Comparison of ENCODE assay signal across 21 cellular contexts in genomic region chr20:40681684-40682083, GRCh38. TPM values are rescaled to one million over a fixed set of nuclear protein-coding genes. Genes with fewer than 3 reads are reported as not detected.
DNase-seq lines count a peak whose midpoint lies in the region; ATAC-seq, FAIRE-seq and TF ChIP-seq lines count a peak whose summit lies in the region.
"Had no signal": no experiment of that assay in that cellular context is flagged by ENCODE, and none has a peak within 500 bp of the region (broad histone marks: within the 10 kb centered on the region; RNA-seq: fewer than 3 reads in every experiment).

No MANE protein-coding gene starts in this region.

- H3K79me2 ChIP-seq in astrocyte (ENCODE audit: insufficient read depth, low read length): no peaks in the 10 kb centered on the region

- TF ChIP-seq CTCF in CD14-positive monocyte (IDR thresholded peaks at IDR 0.05): no peak
- TF ChIP-seq CTCF in astrocyte (IDR thresholded peaks at IDR 0.05; ENCODE audit: insufficient read depth, low read depth, low read length): no peak
- no peak for TF ChIP-seq CTCF in spleen (IDR thresholded peaks at IDR 0.05 in 8 of 11, conservative IDR thresholded peaks at IDR 0.05 in 3 of 11)

- H3K4me2 ChIP-seq in astrocyte (ENCODE audit: low read length): no peak overlapping the region

- no peak overlapping the region for H3K4me3 ChIP-seq in astrocyte (ENCODE audit: insufficient read depth, low read depth, low read length)
- peak overlapping the region in 1 of 8 donors; percentile 87 for H3K4me3 ChIP-seq in spleen

- H3K4me1 Mint-ChIP-seq in CD14-positive monocyte (peaks cover 71% of the 10 kb centered on the region), astrocyte (ENCODE audit: low read depth, unreplicated experiment) (peaks cover 2% of the 10 kb centered on the region)
- H3K4me1 Mint-ChIP-seq in activated CD4-positive, alpha-beta memory T cell treated with anti-CD3 and anti-CD28 coated beads, Interleukin-2, amount 10 ng/mL, durations not matched to agents 7 days and 5 days: peaks cover 6% of the 10 kb centered on the region

- WGBS in spleen, 5 donors: 69 to 78% (median 73%) methylated on average over 13 of the region's 13 CpGs

- H3K9me3 Mint-ChIP-seq in CD14-positive monocyte: peaks cover 0 to 43% (median 22%) of the 10 kb centered on the region in 7 donors
- H3K9me3 Mint-ChIP-seq in astrocyte (ENCODE audit: unreplicated experiment): no peaks in the 10 kb centered on the region
- H3K9me3 Mint-ChIP-seq in activated CD4-positive, alpha-beta memory T cell treated with anti-CD3 and anti-CD28 coated beads, Interleukin-2, amount 10 ng/mL, durations not matched to agents 7 days and 5 days: no peaks in the 10 kb centered on the region
- H3K9me3 Mint-ChIP-seq: CD4-positive, alpha-beta T cell had no signal

- intact Hi-C loops in CD14-positive monocyte (cut with micrococcal nuclease): loop anchor here in 1 of 2 donors (10.0 kb wide), 4 partner anchors 107 to 357 kb away; no protein-coding TSS in a partner anchor
- intact Hi-C loops in spleen (cut with DNase I; ENCODE audit: low total_unique reads): loop anchor here (10.0 kb wide), 1 partner anchor 417 kb away; no protein-coding TSS in a partner anchor

- no peak overlapping the region for H3K9ac ChIP-seq in astrocyte (ENCODE audit: low read length)

- peaks cover 14% of the 10 kb centered on the region for H4K20me1 ChIP-seq in astrocyte (ENCODE audit: insufficient read depth, low read length)

- H3K27me3 ChIP-seq in astrocyte (ENCODE audit: insufficient read depth, low read length) (peaks cover 81% of the 10 kb centered on the region), spleen (replicated peaks in 1 of 7) (peaks cover 0 to 73% (median 19%) of the 10 kb centered on the region in 7 donors)

- H3K36me3 ChIP-seq in astrocyte (ENCODE audit: insufficient read depth, low read length) (no peaks in the 10 kb centered on the region), spleen (peaks cover 0 to 29% (median 0%) of the 10 kb centered on the region in 6 donors)

- no peak for TF ChIP-seq POLR2A in spleen (IDR thresholded peaks at IDR 0.05)

- no peak for DNase-seq in CD14-positive monocyte (ENCODE audit: low spot score)
- no peak for DNase-seq in astrocyte (ENCODE audit: low read depth)
- peak; percentile 78 for DNase-seq in mesenteric fat pad (ENCODE audit: low spot score)
- no peak for DNase-seq in spleen
- no peak for DNase-seq in activated CD4-positive, alpha-beta memory T cell treated with anti-CD3 and anti-CD28 coated beads, Interleukin-2, amount 10 ng/mL, durations not matched to agents 7 days and 5 days
- DNase-seq in anterior cingulate cortex (lab: John Stamatoyannopoulos, UW): no peak
- DNase-seq: CD4-positive, alpha-beta T cell; GDM1; GOT3; IMR-90; NCI-H1417; NCI-H187; NCI-H226; NCI-H524; NCI-H82; SHP77 had no signal

- peak overlapping the region in 3 of 7 donors; percentile 0 to 82 (median 28) for H3K27ac Mint-ChIP-seq in CD14-positive monocyte
- H3K27ac Mint-ChIP-seq in astrocyte (ENCODE audit: unreplicated experiment): no peak overlapping the region
- no peak overlapping the region for H3K27ac Mint-ChIP-seq in activated CD4-positive, alpha-beta memory T cell treated with anti-CD3 and anti-CD28 coated beads, Interleukin-2, amount 10 ng/mL, durations not matched to agents 7 days and 5 days
- H3K27ac Mint-ChIP-seq: B cell; CD4-positive, alpha-beta T cell had no signal

- H2AFZ ChIP-seq in astrocyte (ENCODE audit: low read depth, low read length): no peak overlapping the region

- no peak for FAIRE-seq in astrocyte (lab: Jason Lieb, UNC)
- FAIRE-seq: GM19239 had no signal

- H3K4me1 ChIP-seq in astrocyte (ENCODE audit: insufficient read depth, low read length) (no peaks in the 10 kb centered on the region), spleen (peaks cover 10 to 88% (median 59%) of the 10 kb centered on the region in 6 donors)

- ATAC-seq in HG02938 (IDR thresholded peaks at IDR 0.05; ENCODE audit: unreplicated experiment): no peak

- H3K9me3 ChIP-seq in astrocyte (ENCODE audit: insufficient read depth, low read depth, low read length) (no peaks in the 10 kb centered on the region), spleen (no peaks in the 10 kb centered on the region)
- H3K9me3 ChIP-seq: Caco-2 had no signal

- H3K36me3 Mint-ChIP-seq in CD14-positive monocyte (peaks cover 47 to 49% of the 10 kb centered on the region in 2 donors), astrocyte (ENCODE audit: low read depth, unreplicated experiment) (peaks cover 6% of the 10 kb centered on the region)
- H3K36me3 Mint-ChIP-seq in activated CD4-positive, alpha-beta memory T cell treated with anti-CD3 and anti-CD28 coated beads, Interleukin-2, amount 10 ng/mL, durations not matched to agents 7 days and 5 days (ENCODE audit: low read depth): no peaks in the 10 kb centered on the region

- H3K27me3 Mint-ChIP-seq in CD14-positive monocyte (ENCODE audit: low read depth in 3 of 3) (peaks cover 77 to 82% (median 80%) of the 10 kb centered on the region in 3 donors), astrocyte (ENCODE audit: low read depth, unreplicated experiment) (peaks cover 93% of the 10 kb centered on the region)
- peaks cover 75% of the 10 kb centered on the region for H3K27me3 Mint-ChIP-seq in activated CD4-positive, alpha-beta memory T cell treated with anti-CD3 and anti-CD28 coated beads, Interleukin-2, amount 10 ng/mL, durations not matched to agents 7 days and 5 days

- H3K4me3 Mint-ChIP-seq in CD14-positive monocyte (peak overlapping the region; percentile 99 to 100), astrocyte (ENCODE audit: unreplicated experiment) (peak overlapping the region; percentile 20)
- no peak overlapping the region for H3K4me3 Mint-ChIP-seq in activated CD4-positive, alpha-beta memory T cell treated with anti-CD3 and anti-CD28 coated beads, Interleukin-2, amount 10 ng/mL, durations not matched to agents 7 days and 5 days
- H3K4me3 Mint-ChIP-seq: B cell; CD4-positive, alpha-beta T cell had no signal

- CTCF ChIA-PET in activated CD4-positive, alpha-beta memory T cell treated with anti-CD3 and anti-CD28 coated beads, Interleukin-2, amount 10 ng/mL, durations not matched to agents 7 days and 5 days (lab: Charles Lee): no interaction called here

- H3K27ac ChIP-seq in astrocyte (ENCODE audit: low read depth, low read length) (no peak overlapping the region), spleen (peak overlapping the region in 6 of 8 donors; percentile 42 to 94 (median 91))
- H3K27ac ChIP-seq: HL-60 had no signal

- POLR2A ChIA-PET in activated CD4-positive, alpha-beta memory T cell treated with anti-CD3 and anti-CD28 coated beads, Interleukin-2, amount 10 ng/mL, durations not matched to agents 7 days and 5 days (lab: Charles Lee): no interaction called here

RNA-seq across cellular contexts. Expression of gene MAFB, which starts 7.4 kb away (rescaled TPM):
- polyA plus RNA-seq in CD14-positive monocyte (100 to 1,000 TPM; 113 to 134 TPM), spleen (10 to 100 TPM; 18.7 to 53.2 (median 27.3) TPM)
- total RNA-seq in astrocyte (2.9 TPM in 2 replicates), mesenteric fat pad (86.0 TPM), spleen (100 to 1,000 TPM; 140 to 295 (median 194) TPM)
- total RNA-seq in activated CD4-positive, alpha-beta memory T cell treated with anti-CD3 and anti-CD28 coated beads, Interleukin-2, amount 10 ng/mL, durations not matched to agents 7 days and 5 days: under 1 TPM; 0.28 to 0.33 TPM
- total RNA-seq: IMR-90 had no signal

Comparison
In these comparisons a context has a peak if more than half of its experiments do, and no peak if none do; other contexts are left out.
1. RNA of gene MAFB, which starts 7.4 kb away (total RNA-seq): 140 to 295 TPM in spleen and 86.0 TPM in mesenteric fat pad (single experiment); 2.9 TPM in astrocyte and 0.28 to 0.33 TPM in activated CD4-positive, alpha-beta memory T cell treated with anti-CD3 and anti-CD28 coated beads, Interleukin-2, amount 10 ng/mL, durations not matched to agents 7 days and 5 days; every median in the first group is over 10 times any median in the second.